1 cellular context compared by ENCODE assay signal in genomic region chr2:108786354-108787208, GRCh38.
TF ChIP-seq lines count a peak whose summit lies in the region.

TSS of gene CCDC138 (plus strand) at chr2:108786771. CDS start at chr2:108786823, 52 bp downstream.

TF ChIP-seq in HepG2, 621 proteins besides CTCF, POLR2A, EP300 and RAD21 (continued from another document and continues in another):
- TF ChIP-seq ZNF512B (CRISPR knock-in tag; IDR thresholded peaks at IDR 0.05; ENCODE audit: borderline replicate concordance): no peak; the same call in 1 of the 2 replicates
- TF ChIP-seq MEF2D (CRISPR knock-in tag; IDR thresholded peaks at IDR 0.05): 0 out of 2 replicates have a peak, but pooled peaks have one; percentile 42
- TF ChIP-seq DBP (CRISPR knock-in tag; IDR thresholded peaks at IDR 0.05; ENCODE audit: not compliant biosample characterization): no peak
- TF ChIP-seq GPBP1L1 (CRISPR knock-in tag; IDR thresholded peaks at IDR 0.05): no peak
- peak; percentile 87; the same call in 1 of the 2 replicates for TF ChIP-seq ZNF83 (CRISPR knock-in tag; IDR thresholded peaks at IDR 0.05; ENCODE audit: borderline replicate concordance)
- 0 out of 2 replicates have a peak, but pooled peaks have one; percentile 52 for TF ChIP-seq REL (CRISPR knock-in tag; conservative IDR thresholded peaks at IDR 0.05)
- no peak for TF ChIP-seq CEBPB (IDR thresholded peaks at IDR 0.05; ENCODE audit: borderline replicate concordance, low read depth, low read length)
- peak; percentile 82 for TF ChIP-seq CBX1 (IDR thresholded peaks at IDR 0.05; ENCODE audit: low read depth)
- peak; percentile 88; the same call in 1 of the 2 replicates for TF ChIP-seq ZNF547 (CRISPR knock-in tag; IDR thresholded peaks at IDR 0.05)
- no peak for TF ChIP-seq SIN3B (IDR thresholded peaks at IDR 0.05; ENCODE audit: low read length)
- TF ChIP-seq BATF2 (CRISPR knock-in tag; IDR thresholded peaks at IDR 0.05): peak; percentile 94
- peak; percentile 89 for TF ChIP-seq ZNF225 (CRISPR knock-in tag; IDR thresholded peaks at IDR 0.05)
- TF ChIP-seq ATF4 (CRISPR knock-in tag; IDR thresholded peaks at IDR 0.05): peak in 1 of 2 experiments; percentile 59; a peak in 1 of 4 replicates
- TF ChIP-seq ZNF282 (IDR thresholded peaks at IDR 0.05; ENCODE audit: partially characterized antibody): no peak
- no peak; the same call in 1 of the 2 replicates for TF ChIP-seq ZSCAN21 (CRISPR knock-in tag; IDR thresholded peaks at IDR 0.05; ENCODE audit: borderline replicate concordance)
- TF ChIP-seq ZNF432 (CRISPR knock-in tag; IDR thresholded peaks at IDR 0.05; ENCODE audit: borderline replicate concordance): no peak
- TF ChIP-seq PRPF4 (IDR thresholded peaks at IDR 0.05; ENCODE audit: low read depth, low read length, poor library complexity, severe bottlenecking): no peak
- TF ChIP-seq ZNF543 (CRISPR knock-in tag; IDR thresholded peaks at IDR 0.05): peak; percentile 65
- peak; percentile 83; the same call in 1 of the 2 replicates for TF ChIP-seq ZNF333 (CRISPR knock-in tag; IDR thresholded peaks at IDR 0.05; ENCODE audit: borderline replicate concordance)
- peak; percentile 86 for TF ChIP-seq ZNF883 (CRISPR knock-in tag; IDR thresholded peaks at IDR 0.05; ENCODE audit: not compliant biosample characterization)
- no peak for TF ChIP-seq FLYWCH1 (CRISPR knock-in tag; IDR thresholded peaks at IDR 0.05)
- TF ChIP-seq YEATS4 (CRISPR knock-in tag; IDR thresholded peaks at IDR 0.05; ENCODE audit: borderline replicate concordance): peak; percentile 83
- TF ChIP-seq MED8 (CRISPR knock-in tag; IDR thresholded peaks at IDR 0.05; ENCODE audit: insufficient replicate concordance): peak; percentile 87
- peak; percentile 84 for TF ChIP-seq HDAC2 (CRISPR knock-in tag; IDR thresholded peaks at IDR 0.05)
- peak; percentile 80 for TF ChIP-seq DRAP1 (CRISPR knock-in tag; IDR thresholded peaks at IDR 0.05)
- peak; percentile 71; the same call in 1 of the 2 replicates for TF ChIP-seq ZNF292 (CRISPR knock-in tag; IDR thresholded peaks at IDR 0.05; ENCODE audit: borderline replicate concordance, low read depth)
- no peak for TF ChIP-seq ZNF775 (CRISPR knock-in tag; IDR thresholded peaks at IDR 0.05; ENCODE audit: borderline replicate concordance)
- TF ChIP-seq XRCC5 (optimal IDR thresholded peaks at IDR 0.05; ENCODE audit: low read length): peak; percentile 98
- no peak for TF ChIP-seq PCBP2 (optimal IDR thresholded peaks at IDR 0.05; ENCODE audit: low read depth, low read length, poor library complexity, severe bottlenecking)
- TF ChIP-seq ELF1 (CRISPR knock-in tag; IDR thresholded peaks at IDR 0.05): peak; percentile 45
- TF ChIP-seq TRIM24 (CRISPR knock-in tag; IDR thresholded peaks at IDR 0.05): no peak
- no peak for TF ChIP-seq SP140L (CRISPR knock-in tag; IDR thresholded peaks at IDR 0.05; ENCODE audit: borderline replicate concordance)
- 0 out of 2 replicates have a peak, but pooled peaks have one; percentile 37 for TF ChIP-seq PAWR (CRISPR knock-in tag; IDR thresholded peaks at IDR 0.05; ENCODE audit: borderline replicate concordance)
- no peak for TF ChIP-seq NONO (IDR thresholded peaks at IDR 0.05)
- peak; percentile 90 for TF ChIP-seq NONO (CRISPR knock-in tag; conservative IDR thresholded peaks at IDR 0.05)
- no peak for TF ChIP-seq ZNF577 (CRISPR knock-in tag; IDR thresholded peaks at IDR 0.05; ENCODE audit: borderline replicate concordance, low read depth)
- peak; percentile 30; the same call in 1 of the 2 replicates for TF ChIP-seq ZNF556 (CRISPR knock-in tag; IDR thresholded peaks at IDR 0.05; ENCODE audit: borderline replicate concordance)
- no peak; the same call in 1 of the 2 replicates for TF ChIP-seq PRMT3 (CRISPR knock-in tag; IDR thresholded peaks at IDR 0.05; ENCODE audit: borderline replicate concordance, low read depth)
- TF ChIP-seq TRIM22 (IDR thresholded peaks at IDR 0.05): no peak
- TF ChIP-seq NFYB (CRISPR knock-in tag; IDR thresholded peaks at IDR 0.05): peak; percentile 26; the same call in 1 of the 2 replicates
- peak; percentile 97; the same call in 1 of the 2 replicates for TF ChIP-seq FIP1L1 (IDR thresholded peaks at IDR 0.05; ENCODE audit: borderline replicate concordance, insufficient read depth, low read depth, low read length)
- TF ChIP-seq ZFP36 (IDR thresholded peaks at IDR 0.05; ENCODE audit: borderline replicate concordance, low read depth, low read length, partially characterized antibody): no peak
- TF ChIP-seq PAF1 (CRISPR knock-in tag; IDR thresholded peaks at IDR 0.05): peak; percentile 97
- TF ChIP-seq SRY (CRISPR knock-in tag; IDR thresholded peaks at IDR 0.05): no peak; the same call in 1 of the 2 replicates
- peak; percentile 49; the same call in 1 of the 2 replicates for TF ChIP-seq ZKSCAN8 (CRISPR knock-in tag; IDR thresholded peaks at IDR 0.05; ENCODE audit: borderline replicate concordance)
- no peak for TF ChIP-seq RORA (CRISPR knock-in tag; IDR thresholded peaks at IDR 0.05)
- no peak for TF ChIP-seq CHCHD3 (CRISPR knock-in tag; IDR thresholded peaks at IDR 0.05)
- TF ChIP-seq ZNF576 (CRISPR knock-in tag; IDR thresholded peaks at IDR 0.05): peak; percentile 79; the same call in 1 of the 2 replicates
- no peak for TF ChIP-seq MLXIP (CRISPR knock-in tag; IDR thresholded peaks at IDR 0.05; ENCODE audit: borderline replicate concordance)
- 0 out of 2 replicates have a peak, but pooled peaks have one; percentile 35 for TF ChIP-seq FOXJ3 (CRISPR knock-in tag; IDR thresholded peaks at IDR 0.05; ENCODE audit: borderline replicate concordance)
- no peak for TF ChIP-seq NCOA5 (CRISPR knock-in tag; IDR thresholded peaks at IDR 0.05)
- TF ChIP-seq ARID3A (IDR thresholded peaks at IDR 0.05; ENCODE audit: low read depth, low read length): no peak
- TF ChIP-seq E2F2 (CRISPR knock-in tag; IDR thresholded peaks at IDR 0.05; ENCODE audit: borderline replicate concordance): no peak
